13 cellular contexts compared by ENCODE assay signal in genomic region chr5:96093890-96094381, GRCh38.
DNase-seq lines count a peak whose midpoint lies in the region; ATAC-seq and TF ChIP-seq lines count a peak whose summit lies in the region.
"Had no signal": no experiment of that assay in that cellular context is flagged by ENCODE, and none has a peak within 500 bp of the region (broad histone marks: within the 10 kb centered on the region; RNA-seq: fewer than 3 reads in every experiment).

No MANE protein-coding gene starts in this region.

- no peaks in the 10 kb centered on the region for H3K36me3 Mint-ChIP-seq in activated naive CD4-positive, alpha-beta T cell treated with anti-CD3 and anti-CD28 coated beads for 36 hours (ENCODE audit: low read depth)
- H3K36me3 Mint-ChIP-seq: brain; CD4-positive, CD25-positive, alpha-beta regulatory T cell had no signal

- DNase-seq in GM03348 (ENCODE audit: low spot score) (peak; percentile 13), RKO (ENCODE audit: low spot score) (peak; percentile 80), fibroblast of mammary gland (ENCODE audit: low read depth) (peak; percentile 38), renal cortical epithelial cell (ENCODE audit: low read depth) (peak; percentile 91), D341Med (ENCODE audit: low spot score) (no peak)
- DNase-seq in activated naive CD4-positive, alpha-beta T cell treated with anti-CD3 and anti-CD28 coated beads for 36 hours: no peak
- DNase-seq in stimulated activated CD4-positive, alpha-beta T cell treated with anti-CD3 and anti-CD28 coated beads, Interleukin-4, amount 100 ng/mL, for 4 hours: no peak
- DNase-seq: activated CD4-positive, alpha-beta T cell treated with anti-CD3 and anti-CD28 coated beads for 4 hours; CD4-positive, CD25-positive, alpha-beta regulatory T cell; NCI-H2107; right cardiac atrium had no signal

- intact Hi-C loops in activated naive CD4-positive, alpha-beta T cell treated with anti-CD3 and anti-CD28 coated beads for 36 hours (cut with micrococcal nuclease): no loop called here

- no peaks in the 10 kb centered on the region for H3K9me3 ChIP-seq in gastroesophageal sphincter

- H3K27me3 Mint-ChIP-seq in activated naive CD4-positive, alpha-beta T cell treated with anti-CD3 and anti-CD28 coated beads for 36 hours (ENCODE audit: low read depth): no peaks in the 10 kb centered on the region
- H3K27me3 Mint-ChIP-seq: CD4-positive, CD25-positive, alpha-beta regulatory T cell had no signal

- CTCF ChIA-PET in activated naive CD4-positive, alpha-beta T cell treated with anti-CD3 and anti-CD28 coated beads for 36 hours (lab: Charles Lee): no interaction called here

- H3K36me3 ChIP-seq in gastroesophageal sphincter: no peaks in the 10 kb centered on the region

- TF ChIP-seq POLR2A in gastroesophageal sphincter (IDR thresholded peaks at IDR 0.05): no peak

- H3K27ac Mint-ChIP-seq in activated naive CD4-positive, alpha-beta T cell treated with anti-CD3 and anti-CD28 coated beads for 36 hours: no peak overlapping the region
- H3K27ac Mint-ChIP-seq: brain; CD4-positive, CD25-positive, alpha-beta regulatory T cell had no signal

- H3K4me3 ChIP-seq in fibroblast of mammary gland (ENCODE audit: control insufficient read depth, low read depth, low read length) (no peak overlapping the region), gastroesophageal sphincter (no peak overlapping the region)

- H3K27me3 ChIP-seq in gastroesophageal sphincter: no peaks in the 10 kb centered on the region

- H3K9me3 Mint-ChIP-seq in activated naive CD4-positive, alpha-beta T cell treated with anti-CD3 and anti-CD28 coated beads for 36 hours: peaks cover 6% of the 10 kb centered on the region

- TF ChIP-seq EP300 in gastroesophageal sphincter (IDR thresholded peaks at IDR 0.05): no peak

- no peak overlapping the region for H3K4me3 Mint-ChIP-seq in activated naive CD4-positive, alpha-beta T cell treated with anti-CD3 and anti-CD28 coated beads for 36 hours
- H3K4me3 Mint-ChIP-seq: brain; CD4-positive, CD25-positive, alpha-beta regulatory T cell had no signal

- no peak overlapping the region for H3K27ac ChIP-seq in gastroesophageal sphincter

- peaks cover 6% of the 10 kb centered on the region for H3K4me1 Mint-ChIP-seq in activated naive CD4-positive, alpha-beta T cell treated with anti-CD3 and anti-CD28 coated beads for 36 hours (ENCODE audit: low read depth)
- H3K4me1 Mint-ChIP-seq: brain; CD4-positive, CD25-positive, alpha-beta regulatory T cell had no signal

- TF ChIP-seq CTCF in fibroblast of mammary gland (conservative IDR thresholded peaks at IDR 0.05; ENCODE audit: control insufficient read depth, insufficient read depth, low read depth, low read length) (no peak), gastroesophageal sphincter (IDR thresholded peaks at IDR 0.05) (no peak)

- peaks cover 0 to 9% (median 4%) of the 10 kb centered on the region in 3 donors for H3K4me1 ChIP-seq in gastroesophageal sphincter

- 63% methylated on average over 1 of the region's 1 CpG for WGBS in gastroesophageal sphincter (ENCODE audit: low coverage in 1 of 2), 2 donors

- no peak for ATAC-seq in gastroesophageal sphincter
- ATAC-seq: right cardiac atrium had no signal

Comparison
In these comparisons a context has a peak if more than half of its experiments do, and no peak if none do; other contexts are left out.
1. DNase-seq: peak in GM03348 (single experiment), RKO (single experiment), fibroblast of mammary gland (single experiment) and renal cortical epithelial cell (single experiment); none in activated naive CD4-positive, alpha-beta T cell treated with anti-CD3 and anti-CD28 coated beads for 36 hours (single experiment), D341Med (single experiment) and stimulated activated CD4-positive, alpha-beta T cell treated with anti-CD3 and anti-CD28 coated beads, Interleukin-4, amount 100 ng/mL, for 4 hours (0 of 2).